Comparison of ENCODE assay signal across 10 cellular contexts in genomic region chrX:69556094-69557011, GRCh38. TPM values are rescaled to one million over a fixed set of nuclear protein-coding genes. Genes with fewer than 3 reads are reported as not detected.
A peak's percentile ranks its signal among the peaks of the same experiment; 100 is the strongest.
DNase-seq lines count a peak whose midpoint lies in the region; FAIRE-seq and TF ChIP-seq lines count a peak whose summit lies in the region.
"Had no signal": no experiment of that assay in that cellular context is flagged by ENCODE, and none has a peak within 500 bp of the region (broad histone marks: within the 10 kb centered on the region; RNA-seq: fewer than 3 reads in every experiment).

No MANE protein-coding gene starts in this region.

- WGBS in prostate gland: 64% methylated on average over 15 of the region's 15 CpGs

- H3K9me3 ChIP-seq in astrocyte (ENCODE audit: insufficient read depth, low read depth, low read length) (no peaks in the 10 kb centered on the region), prostate gland (no peaks in the 10 kb centered on the region)

- no peak for TF ChIP-seq POLR2A in prostate gland (IDR thresholded peaks at IDR 0.05)

- no peak for TF ChIP-seq CTCF in astrocyte (IDR thresholded peaks at IDR 0.05; ENCODE audit: insufficient read depth, low read depth, low read length)
- no peak for TF ChIP-seq CTCF in prostate gland (IDR thresholded peaks at IDR 0.05)

- H3K4me1 ChIP-seq in astrocyte (ENCODE audit: insufficient read depth, low read length): no peaks in the 10 kb centered on the region
- H3K4me1 ChIP-seq in prostate gland (replicated peaks): no peaks in the 10 kb centered on the region
- H3K4me1 ChIP-seq: parathyroid adenoma had no signal

- peaks cover 11% of the 10 kb centered on the region for H3K4me1 Mint-ChIP-seq in astrocyte (ENCODE audit: low read depth, unreplicated experiment)

- no peaks in the 10 kb centered on the region for H4K20me1 ChIP-seq in astrocyte (ENCODE audit: insufficient read depth, low read length)

- H3K27me3 Mint-ChIP-seq in astrocyte (ENCODE audit: low read depth, unreplicated experiment): no peaks in the 10 kb centered on the region

- FAIRE-seq in astrocyte (lab: Jason Lieb, UNC) (peak; percentile 32), urothelium cell line (lab: Jason Lieb, UNC) (no peak)

- H3K27me3 ChIP-seq in astrocyte (ENCODE audit: insufficient read depth, low read length): no peaks in the 10 kb centered on the region
- no peaks in the 10 kb centered on the region for H3K27me3 ChIP-seq in prostate gland (replicated peaks; ENCODE audit: insufficient read depth)

- peaks cover 2% of the 10 kb centered on the region for H3K9me3 Mint-ChIP-seq in astrocyte (ENCODE audit: unreplicated experiment)
- H3K9me3 Mint-ChIP-seq: activated CD8-positive, alpha-beta T cell treated with anti-CD3 and anti-CD28 coated beads for 36 hours had no signal

- H3K9ac ChIP-seq in astrocyte (ENCODE audit: low read length): no peak overlapping the region
- H3K9ac ChIP-seq: parathyroid adenoma had no signal

- no peaks in the 10 kb centered on the region for H3K79me2 ChIP-seq in astrocyte (ENCODE audit: insufficient read depth, low read length)
- H3K79me2 ChIP-seq: parathyroid adenoma had no signal

- DNase-seq in NOMO-1 treated with DMSO at 0.1 percent for 48 hours (lab: John Stamatoyannopoulos, UW; ENCODE audit: unreplicated experiment) (peak; percentile 1), NOMO-1 (lab: John Stamatoyannopoulos, UW; ENCODE audit: unreplicated experiment in 2 of 2) (no peak), astrocyte (ENCODE audit: low read depth) (no peak), islet precursor cell (peak; percentile 93), urothelium cell line (ENCODE audit: low spot score) (peak; percentile 74), prostate gland (ENCODE audit: low spot score) (no peak), NCI-H345 treated with DMSO at 0.1 percent for 48 hours (lab: John Stamatoyannopoulos, UW; ENCODE audit: unreplicated experiment) (no peak), NCI-H1048 (lab: John Stamatoyannopoulos, UW) (no peak)
- DNase-seq: activated CD8-positive, alpha-beta T cell treated with anti-CD3 and anti-CD28 coated beads for 36 hours had no signal

- peak overlapping the region; percentile 67 for H3K4me3 Mint-ChIP-seq in astrocyte (ENCODE audit: unreplicated experiment)
- H3K4me3 Mint-ChIP-seq: activated CD8-positive, alpha-beta T cell treated with anti-CD3 and anti-CD28 coated beads for 36 hours had no signal

- H3K4me3 ChIP-seq in astrocyte (ENCODE audit: insufficient read depth, low read depth, low read length): no peak overlapping the region
- H3K4me3 ChIP-seq in prostate gland: no peak overlapping the region

- H2AFZ ChIP-seq in astrocyte (ENCODE audit: low read depth, low read length): no peak overlapping the region
- H2AFZ ChIP-seq: parathyroid adenoma had no signal

- H3K36me3 ChIP-seq in astrocyte (ENCODE audit: insufficient read depth, low read length) (no peaks in the 10 kb centered on the region), prostate gland (no peaks in the 10 kb centered on the region)

- H3K36me3 Mint-ChIP-seq in astrocyte (ENCODE audit: low read depth, unreplicated experiment): no peaks in the 10 kb centered on the region

- intact Hi-C loops in prostate gland (cut with DNase I): no loop called here

- peak overlapping the region; percentile 87 for H3K27ac Mint-ChIP-seq in astrocyte (ENCODE audit: unreplicated experiment)
- H3K27ac Mint-ChIP-seq: activated CD8-positive, alpha-beta T cell treated with anti-CD3 and anti-CD28 coated beads for 36 hours had no signal

- no peak overlapping the region for H3K27ac ChIP-seq in astrocyte (ENCODE audit: low read depth, low read length)
- H3K27ac ChIP-seq in prostate gland: no peak overlapping the region
- H3K27ac ChIP-seq: parathyroid adenoma had no signal

- H3K4me2 ChIP-seq in astrocyte (ENCODE audit: low read length): no peak overlapping the region

RNA-seq across cellular contexts. Expression of gene NALF2, which starts 52.2 kb away (rescaled TPM):
- 1.4 and 2.0 TPM in 2 replicates for total RNA-seq in astrocyte
- 1 to 10 TPM; 2.1 to 2.2 TPM for total RNA-seq in prostate gland

RNA-seq across cellular contexts. Expression of gene EDA, which starts 59.6 kb away (rescaled TPM):
- total RNA-seq in astrocyte (1.2 and 1.8 TPM in 2 replicates), prostate gland (10 to 100 TPM in 1 of 2 donors, 1 to 10 TPM in 1; 8.1 to 10.1 TPM)

Comparison
In these comparisons a context has a peak if more than half of its experiments do, and no peak if none do; other contexts are left out.
1. DNase-seq: peak in NOMO-1 treated with DMSO at 0.1 percent for 48 hours (single experiment), islet precursor cell (single experiment) and urothelium cell line (single experiment); none in NOMO-1 (0 of 2), astrocyte (single experiment), prostate gland (single experiment), NCI-H345 treated with DMSO at 0.1 percent for 48 hours (single experiment) and NCI-H1048 (single experiment).